Comparison of ENCODE assay signal across 7 cellular contexts in the genomic region with DNA sequence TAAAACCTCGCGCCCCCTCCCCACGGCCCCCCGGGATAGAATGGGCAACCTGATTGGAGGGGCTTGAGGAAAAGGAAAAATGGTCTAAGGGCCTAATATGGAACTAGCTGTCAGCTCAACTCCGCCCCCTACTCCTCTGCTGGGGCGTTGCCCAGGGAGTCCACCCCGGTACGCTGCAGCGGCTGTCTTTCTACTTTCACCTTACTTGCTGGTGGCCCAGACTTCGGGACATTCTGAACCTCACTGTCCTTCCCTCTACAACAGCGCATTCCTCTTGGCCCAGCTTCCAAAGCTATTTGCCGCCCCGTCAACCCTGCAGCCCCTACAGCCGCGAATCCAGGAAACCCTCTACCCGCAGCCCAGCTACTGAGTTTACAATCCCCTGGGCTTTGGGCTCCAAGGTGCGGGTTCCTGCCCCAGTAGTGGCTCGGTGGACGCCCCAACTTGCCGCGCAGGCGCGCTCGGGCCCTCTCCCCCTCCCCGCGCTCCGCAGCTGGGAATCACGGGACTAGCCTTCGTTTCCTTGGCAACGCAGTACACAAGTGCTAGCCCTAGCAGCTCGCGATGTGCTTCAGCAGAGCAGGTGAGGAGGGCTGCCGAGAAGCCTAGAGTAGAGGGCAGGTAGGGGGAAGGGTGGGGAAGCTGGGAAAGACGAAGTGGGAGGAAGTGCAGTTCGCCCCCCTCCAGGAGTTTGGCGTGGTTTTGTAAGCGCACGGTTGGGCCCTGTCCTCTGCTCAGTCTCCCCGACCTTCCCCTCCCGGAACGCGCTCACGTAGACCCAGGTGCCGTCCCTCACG. TPM values are rescaled to one million over a fixed set of nuclear protein-coding genes. Genes with fewer than 3 reads are reported as not detected.
DNase-seq lines count a peak whose midpoint lies in the region; ATAC-seq lines count a peak whose summit lies in the region.

No MANE protein-coding gene starts in this region.

- H3K27me3 ChIP-seq in skeletal muscle satellite cell (ENCODE audit: control insufficient read depth, insufficient read depth, low read length) = peaks cover 39% of the 10 kb centered on the region

- peaks cover 10% of the 10 kb centered on the region for H3K4me1 ChIP-seq in skeletal muscle satellite cell (ENCODE audit: control insufficient read depth, insufficient read depth, low read length)

- H3K9ac ChIP-seq in skeletal muscle satellite cell (ENCODE audit: low read depth, low read length) = peak overlapping the region; percentile 78

- DNase-seq in NCI-H2029 treated with DMSO at 0.1 percent for 48 hours (lab: John Stamatoyannopoulos, UW) (peak; percentile 52), UCSD-AML1 (lab: John Stamatoyannopoulos, UW; ENCODE audit: unreplicated experiment) (peak; percentile 58), brain pericyte (ENCODE audit: low read depth, low spot score) (peak; percentile 31)

- H3K4me3 ChIP-seq in iPS-18c (ENCODE audit: insufficient read depth, low read depth, low read length) = peak overlapping the region; percentile 59
- H3K4me3 ChIP-seq in skeletal muscle satellite cell (ENCODE audit: low read length) = peak overlapping the region; percentile 83

- H3K4me2 ChIP-seq in skeletal muscle satellite cell (ENCODE audit: low read length) = peak overlapping the region; percentile 100

- ATAC-seq in GM18499 (IDR thresholded peaks at IDR 0.05; ENCODE audit: insufficient read depth, unreplicated experiment) (peak; percentile 53), HG02973 (IDR thresholded peaks at IDR 0.05; ENCODE audit: unreplicated experiment) (peak; percentile 88)

- H3K9me3 ChIP-seq in iPS-18c (ENCODE audit: control insufficient read depth, insufficient read depth, low read length) (no peaks in the 10 kb centered on the region), skeletal muscle satellite cell (replicated peaks; ENCODE audit: low read length) (no peaks in the 10 kb centered on the region)

- H3K36me3 ChIP-seq in skeletal muscle satellite cell (ENCODE audit: insufficient read depth, low read length) = no peaks in the 10 kb centered on the region

RNA-seq across cellular contexts. Expression of a gene that starts 55.6 kb away (rescaled TPM):
- not detected in 2 replicates for total RNA-seq in skeletal muscle satellite cell (2012; rRNA removed)

Comparison
In these comparisons a context has a peak if more than half of its experiments do, and no peak if none do; other contexts are left out.
1. Peak in every context shown above with its lines: DNase-seq, ATAC-seq and H3K4me3 ChIP-seq.